ENCODE assay signal across 32 cellular contexts in the genomic region with DNA sequence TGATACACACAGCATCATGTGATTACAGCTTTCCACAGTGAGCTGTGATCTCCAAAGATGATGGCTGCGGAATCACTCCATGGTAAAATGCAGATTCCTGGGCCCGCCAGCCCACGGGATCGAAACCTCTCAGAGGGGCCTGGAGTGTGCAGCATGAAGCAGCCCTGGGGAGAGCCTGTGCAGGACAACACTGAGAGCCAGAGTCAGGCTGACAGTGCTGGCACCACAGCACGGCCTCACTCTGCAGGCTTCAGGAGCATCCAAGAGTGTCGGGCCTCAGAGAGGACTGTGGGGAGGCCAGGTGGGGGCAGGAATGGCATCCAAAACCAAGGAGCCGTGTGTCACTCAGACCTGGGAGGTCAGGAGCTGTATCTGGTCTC.
"Had no signal": no experiment of that assay in that cellular context is flagged by ENCODE, and none has a peak within 500 bp of the region (broad histone marks: within the 10 kb centered on the region; RNA-seq: fewer than 3 reads in every experiment).

No MANE protein-coding gene starts in this region.

- H3K4me3 Mint-ChIP-seq: activated CD4-positive, alpha-beta memory T cell treated with anti-CD3 and anti-CD28 coated beads, Interleukin-2, amount 10 ng/mL, durations not matched to agents 7 days and 5 days; activated CD4-positive, alpha-beta T cell treated with anti-CD3 and anti-CD28 coated beads for 36 hours; activated CD4-positive, alpha-beta T cell treated with anti-CD3 and anti-CD28 coated beads, Interleukin-2, amount 10 ng/mL, durations not matched to agents 7 days and 5 days; activated CD8-positive, alpha-beta memory T cell treated with anti-CD3 and anti-CD28 coated beads, Interleukin-2, amount 10 ng/mL, durations not matched to agents 7 days and 5 days; activated CD8-positive, alpha-beta T cell treated with anti-CD3 and anti-CD28 coated beads, Interleukin-2, amount 10 ng/mL, durations not matched to agents 7 days and 5 days; activated naive CD4-positive, alpha-beta T cell treated with anti-CD3 and anti-CD28 coated beads, Interleukin-2, amount 10 ng/mL, durations not matched to agents 7 days and 5 days; activated naive CD8-positive, alpha-beta T cell treated with anti-CD3 and anti-CD28 coated beads for 36 hours; activated T-cell treated with anti-CD3 and anti-CD28 coated beads, Interleukin-2, amount 50 U/mL, for 24 hours; T-helper 1 cell treated with Interleukin-12 subunit alpha and Interleukin-12 subunit beta and Interleukin-4 antibody, amounts not matched to agents 30 μg/mL and 1 μg/mL, for 36 hours; T-helper 2 cell treated with Interferon-gamma antibody and Interleukin-4, amounts not matched to agents 5 μg/mL and 100 μg/mL, for 36 hours; WTC11 had no signal

- DNase-seq: activated CD4-positive, alpha-beta memory T cell treated with anti-CD3 and anti-CD28 coated beads, Interleukin-2, amount 10 ng/mL, durations not matched to agents 7 days and 5 days; activated CD4-positive, alpha-beta T cell treated with anti-CD3 and anti-CD28 coated beads for 1 hour; activated CD4-positive, alpha-beta T cell treated with anti-CD3 and anti-CD28 coated beads for 36 hours; activated CD4-positive, alpha-beta T cell treated with anti-CD3 and anti-CD28 coated beads for 48 hours; activated CD4-positive, alpha-beta T cell treated with anti-CD3 and anti-CD28 coated beads, Interleukin-2, amount 10 ng/mL, durations not matched to agents 7 days and 5 days; activated CD4-positive, alpha-beta T cell treated with anti-CD3 and anti-CD28 coated beads, Interleukin-2, amount 50 U/mL, for 48 hours; activated CD4-positive, CD25-positive, alpha-beta regulatory T cell; activated CD8-positive, alpha-beta memory T cell treated with anti-CD3 and anti-CD28 coated beads for 24 hours; activated CD8-positive, alpha-beta memory T cell treated with anti-CD3 and anti-CD28 coated beads, Interleukin-2, amount 10 ng/mL, durations not matched to agents 7 days and 5 days; activated CD8-positive, alpha-beta memory T cell treated with anti-CD3 and anti-CD28 coated beads, Interleukin-2, amount 50 U/mL, for 48 hours; activated CD8-positive, alpha-beta T cell treated with anti-CD3 and anti-CD28 coated beads, Interleukin-2, amount 10 ng/mL, durations not matched to agents 7 days and 5 days; activated effector memory CD4-positive, alpha-beta T cell treated with Interleukin-2 at 50 U/mL for 16 hours; activated gamma-delta T cell; activated naive CD4-positive, alpha-beta T cell treated with Interleukin-2 at 50 U/mL for 16 hours; activated naive CD8-positive, alpha-beta T cell treated with anti-CD3 and anti-CD28 coated beads for 36 hours; activated T-cell treated with anti-CD3 and anti-CD28 coated beads, Interleukin-2, amount 50 U/mL, for 24 hours; activated T-cell treated with anti-CD3 and anti-CD28 coated beads, Interleukin-2, amount 50 U/mL, for 48 hours; amniotic stem cell; brain microvascular endothelial cell; central memory CD4-positive, alpha-beta T cell; T-helper 1 cell; T-helper 2 cell; T-helper 9 cell; WERI-Rb-1 had no signal

- H3K27me3 Mint-ChIP-seq: activated CD4-positive, alpha-beta memory T cell treated with anti-CD3 and anti-CD28 coated beads, Interleukin-2, amount 10 ng/mL, durations not matched to agents 7 days and 5 days; activated CD4-positive, alpha-beta T cell treated with anti-CD3 and anti-CD28 coated beads for 36 hours; activated CD4-positive, alpha-beta T cell treated with anti-CD3 and anti-CD28 coated beads, Interleukin-2, amount 10 ng/mL, durations not matched to agents 7 days and 5 days; activated CD8-positive, alpha-beta memory T cell treated with anti-CD3 and anti-CD28 coated beads, Interleukin-2, amount 10 ng/mL, durations not matched to agents 7 days and 5 days; activated T-cell treated with anti-CD3 and anti-CD28 coated beads, Interleukin-2, amount 50 U/mL, for 24 hours had no signal

- H3K9me3 Mint-ChIP-seq: activated CD4-positive, alpha-beta T cell treated with anti-CD3 and anti-CD28 coated beads, Interleukin-2, amount 10 ng/mL, durations not matched to agents 7 days and 5 days; activated naive CD4-positive, alpha-beta T cell treated with anti-CD3 and anti-CD28 coated beads, Interleukin-2, amount 10 ng/mL, durations not matched to agents 7 days and 5 days; activated naive CD4-positive, alpha-beta T cell treated with anti-CD3 and anti-CD28 coated beads, Interleukin-2, amount 50 U/mL, for 72 hours; activated naive CD8-positive, alpha-beta T cell treated with anti-CD3 and anti-CD28 coated beads for 36 hours; activated T-cell treated with anti-CD3 and anti-CD28 coated beads, Interleukin-2, amount 50 U/mL, for 24 hours; activated T-helper 2 cell treated with anti-CD3 and anti-CD28 coated beads, Interferon-gamma antibody, Interleukin-2, Interleukin-4, amounts not matched to agents 10 μg/mL and 5 μg/mL and 100 μg/mL, durations not matched to agents 14 hours and 24 hours and 36 hours; T-helper 1 cell treated with Interleukin-12 subunit alpha and Interleukin-12 subunit beta and Interleukin-4 antibody, amounts not matched to agents 30 μg/mL and 1 μg/mL, for 36 hours; T-helper 2 cell treated with Interferon-gamma antibody and Interleukin-4, amounts not matched to agents 5 μg/mL and 100 μg/mL, for 36 hours had no signal

- ATAC-seq: activated CD4-positive, alpha-beta T cell treated with anti-CD3 and anti-CD28 coated beads for 36 hours; activated CD4-positive, CD25-positive, alpha-beta regulatory T cell treated with anti-CD3 and anti-CD28 coated beads, Interleukin-2, amount 50 U/mL, for 24 hours; activated CD8-positive, alpha-beta memory T cell treated with anti-CD3 and anti-CD28 coated beads, Interleukin-2, amount 10 ng/mL, durations not matched to agents 7 days and 5 days; activated CD8-positive, alpha-beta T cell treated with anti-CD3 and anti-CD28 coated beads, Interleukin-2, amount 10 ng/mL, durations not matched to agents 7 days and 5 days; activated naive CD4-positive, alpha-beta T cell treated with anti-CD3 and anti-CD28 coated beads, Interleukin-2, amount 50 U/mL, for 72 hours; body of pancreas; WTC11 had no signal

- H3K36me3 Mint-ChIP-seq: activated CD8-positive, alpha-beta memory T cell treated with anti-CD3 and anti-CD28 coated beads, Interleukin-2, amount 10 ng/mL, durations not matched to agents 7 days and 5 days; activated naive CD4-positive, alpha-beta T cell treated with anti-CD3 and anti-CD28 coated beads, Interleukin-2, amount 10 ng/mL, durations not matched to agents 7 days and 5 days; activated naive CD4-positive, alpha-beta T cell treated with anti-CD3 and anti-CD28 coated beads, Interleukin-2, amount 50 U/mL, for 72 hours; activated naive CD8-positive, alpha-beta T cell treated with anti-CD3 and anti-CD28 coated beads for 36 hours had no signal

- H3K27ac Mint-ChIP-seq: activated CD4-positive, alpha-beta memory T cell treated with anti-CD3 and anti-CD28 coated beads, Interleukin-2, amount 10 ng/mL, durations not matched to agents 7 days and 5 days; activated CD4-positive, alpha-beta T cell treated with anti-CD3 and anti-CD28 coated beads for 36 hours; activated CD4-positive, alpha-beta T cell treated with anti-CD3 and anti-CD28 coated beads, Interleukin-2, amount 10 ng/mL, durations not matched to agents 7 days and 5 days; activated CD8-positive, alpha-beta memory T cell treated with anti-CD3 and anti-CD28 coated beads, Interleukin-2, amount 10 ng/mL, durations not matched to agents 7 days and 5 days; activated CD8-positive, alpha-beta T cell treated with anti-CD3 and anti-CD28 coated beads, Interleukin-2, amount 10 ng/mL, durations not matched to agents 7 days and 5 days; activated naive CD4-positive, alpha-beta T cell treated with anti-CD3 and anti-CD28 coated beads, Interleukin-2, amount 10 ng/mL, durations not matched to agents 7 days and 5 days; activated naive CD4-positive, alpha-beta T cell treated with anti-CD3 and anti-CD28 coated beads, Interleukin-2, amount 50 U/mL, for 72 hours; activated naive CD8-positive, alpha-beta T cell treated with anti-CD3 and anti-CD28 coated beads for 36 hours; activated T-cell treated with anti-CD3 and anti-CD28 coated beads, Interleukin-2, amount 50 U/mL, for 24 hours; activated T-helper 2 cell treated with anti-CD3 and anti-CD28 coated beads, Interferon-gamma antibody, Interleukin-2, Interleukin-4, amounts not matched to agents 10 μg/mL and 5 μg/mL and 100 μg/mL, durations not matched to agents 14 hours and 24 hours and 36 hours; T-helper 1 cell treated with Interleukin-12 subunit alpha and Interleukin-12 subunit beta and Interleukin-4 antibody, amounts not matched to agents 30 μg/mL and 1 μg/mL, for 36 hours; T-helper 2 cell treated with Interferon-gamma antibody and Interleukin-4, amounts not matched to agents 5 μg/mL and 100 μg/mL, for 36 hours; WTC11 had no signal

- H3K4me1 Mint-ChIP-seq: activated CD4-positive, alpha-beta memory T cell treated with anti-CD3 and anti-CD28 coated beads, Interleukin-2, amount 10 ng/mL, durations not matched to agents 7 days and 5 days; activated CD4-positive, alpha-beta T cell treated with anti-CD3 and anti-CD28 coated beads for 36 hours; activated CD4-positive, alpha-beta T cell treated with anti-CD3 and anti-CD28 coated beads, Interleukin-2, amount 10 ng/mL, durations not matched to agents 7 days and 5 days; activated CD8-positive, alpha-beta memory T cell treated with anti-CD3 and anti-CD28 coated beads, Interleukin-2, amount 10 ng/mL, durations not matched to agents 7 days and 5 days; activated naive CD4-positive, alpha-beta T cell treated with anti-CD3 and anti-CD28 coated beads, Interleukin-2, amount 10 ng/mL, durations not matched to agents 7 days and 5 days; activated naive CD8-positive, alpha-beta T cell treated with anti-CD3 and anti-CD28 coated beads for 36 hours; WTC11 had no signal
